Comparison of ENCODE assay signal across 1 cellular context in the genomic region with DNA sequence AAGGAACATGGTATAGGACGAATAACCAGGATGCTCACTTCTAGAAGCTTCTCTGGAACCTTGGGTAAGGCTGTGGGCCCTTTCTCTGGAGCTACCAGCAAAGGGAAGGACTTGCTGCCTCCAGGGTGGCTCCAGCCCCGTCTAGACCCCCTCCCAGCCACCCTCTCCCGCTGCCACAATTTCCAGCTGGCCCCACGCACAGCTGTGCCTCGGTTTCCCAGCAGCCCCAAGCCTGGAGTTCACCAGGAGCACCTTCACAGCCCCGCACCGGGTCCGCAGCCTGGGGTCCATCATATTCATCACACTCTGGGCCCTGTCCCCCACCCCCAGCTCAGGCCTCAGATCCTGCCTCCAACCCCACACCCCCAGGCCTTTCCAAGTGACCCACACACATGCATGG.
TF ChIP-seq lines count a peak whose summit lies in the region.

No MANE protein-coding gene starts in this region.

TF ChIP-seq in H1, 55 proteins besides CTCF, POLR2A, EP300 and RAD21:
- TF ChIP-seq, protein P1, sequence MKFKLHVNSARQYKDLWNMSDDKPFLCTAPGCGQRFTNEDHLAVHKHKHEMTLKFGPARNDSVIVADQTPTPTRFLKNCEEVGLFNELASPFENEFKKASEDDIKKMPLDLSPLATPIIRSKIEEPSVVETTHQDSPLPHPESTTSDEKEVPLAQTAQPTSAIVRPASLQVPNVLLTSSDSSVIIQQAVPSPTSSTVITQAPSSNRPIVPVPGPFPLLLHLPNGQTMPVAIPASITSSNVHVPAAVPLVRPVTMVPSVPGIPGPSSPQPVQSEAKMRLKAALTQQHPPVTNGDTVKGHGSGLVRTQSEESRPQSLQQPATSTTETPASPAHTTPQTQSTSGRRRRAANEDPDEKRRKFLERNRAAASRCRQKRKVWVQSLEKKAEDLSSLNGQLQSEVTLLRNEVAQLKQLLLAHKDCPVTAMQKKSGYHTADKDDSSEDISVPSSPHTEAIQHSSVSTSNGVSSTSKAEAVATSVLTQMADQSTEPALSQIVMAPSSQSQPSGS (IDR thresholded peaks at IDR 0.05; ENCODE audit: low read length), result no peak
- no peak for TF ChIP-seq KDM4A (IDR thresholded peaks at IDR 0.05; ENCODE audit: low read depth, low read length, severe bottlenecking)
- TF ChIP-seq KDM1A (IDR thresholded peaks at IDR 0.05; ENCODE audit: borderline replicate concordance, low read length), result no peak
- TF ChIP-seq EZH2 (IDR thresholded peaks at IDR 0.05; ENCODE audit: low read depth, low read length, severe bottlenecking), result no peak
- TF ChIP-seq KDM5A (IDR thresholded peaks at IDR 0.05; ENCODE audit: low read length), result no peak
- no peak for TF ChIP-seq RBBP5 (IDR thresholded peaks at IDR 0.05; ENCODE audit: borderline replicate concordance, low read depth, low read length)
- no peak for TF ChIP-seq JUND (IDR thresholded peaks at IDR 0.05; ENCODE audit: low read length)
- TF ChIP-seq SAP30 (IDR thresholded peaks at IDR 0.05; ENCODE audit: insufficient read depth, insufficient replicate concordance, low read length), result no peak
- TF ChIP-seq POU5F1 (IDR thresholded peaks at IDR 0.05; ENCODE audit: low read depth, low read length), result no peak
- TF ChIP-seq CREB1 (IDR thresholded peaks at IDR 0.05), result no peak
TF ChIP-seq in H1: peak in this region for 0.
